10 cellular contexts compared by ENCODE assay signal in the genomic region with DNA sequence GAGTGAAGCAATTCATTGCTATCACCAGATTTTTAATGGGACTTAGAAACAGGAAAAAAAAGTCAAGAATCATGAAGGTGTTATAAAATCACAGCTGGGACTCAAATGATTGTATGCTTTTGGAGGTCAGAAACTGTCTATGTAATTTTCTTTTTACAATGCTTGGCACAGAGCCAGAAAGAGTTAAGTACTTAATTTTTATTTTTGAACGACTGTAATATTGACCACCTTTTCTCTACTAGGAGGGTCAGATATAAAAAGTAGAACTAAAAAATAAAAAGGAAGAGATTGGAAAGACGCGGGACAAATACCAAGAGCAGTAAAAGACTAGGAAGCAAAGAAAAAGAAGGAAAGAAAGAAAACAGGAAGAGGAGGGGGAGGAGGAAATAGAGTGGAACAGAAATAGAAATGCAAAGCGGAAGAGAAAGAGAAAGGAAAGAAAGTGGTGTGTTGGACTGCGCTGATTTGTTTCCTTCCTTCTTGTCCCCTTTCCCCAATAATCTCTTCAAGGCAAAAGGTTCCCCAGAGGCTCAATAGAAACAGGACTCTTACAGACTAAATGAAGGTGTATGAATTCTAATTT. TPM values are rescaled to one million over a fixed set of nuclear protein-coding genes. Genes with fewer than 3 reads are reported as not detected.
A peak's percentile ranks its signal among the peaks of the same experiment; 100 is the strongest.
DNase-seq lines count a peak whose midpoint lies in the region; ATAC-seq and TF ChIP-seq lines count a peak whose summit lies in the region.
"Had no signal": no experiment of that assay in that cellular context is flagged by ENCODE, and none has a peak within 500 bp of the region (broad histone marks: within the 10 kb centered on the region; RNA-seq: fewer than 3 reads in every experiment).

No MANE protein-coding gene starts in this region.

- H3K27me3 Mint-ChIP-seq in activated CD4-positive, alpha-beta T cell treated with anti-CD3 and anti-CD28 coated beads for 36 hours: no peaks in the 10 kb centered on the region
- no peaks in the 10 kb centered on the region for H3K27me3 Mint-ChIP-seq in activated CD8-positive, alpha-beta T cell treated with anti-CD3 and anti-CD28 coated beads, Interleukin-2, amount 10 ng/mL, durations not matched to agents 7 days and 5 days (ENCODE audit: low read depth)
- H3K27me3 Mint-ChIP-seq in natural killer cell treated with Interleukin-12 subunit alpha and Interleukin-12 subunit beta and Interleukin-15 and Interleukin-18, amount 100 ng/mL, for 72 hours: no peaks in the 10 kb centered on the region
- no peaks in the 10 kb centered on the region for H3K27me3 Mint-ChIP-seq in mesothelial cell of epicardium (ENCODE audit: low read depth)

- H3K27ac Mint-ChIP-seq in activated CD4-positive, alpha-beta T cell treated with anti-CD3 and anti-CD28 coated beads for 36 hours: peak overlapping the region; percentile 78
- peak overlapping the region; percentile 84 for H3K27ac Mint-ChIP-seq in activated CD8-positive, alpha-beta T cell treated with anti-CD3 and anti-CD28 coated beads, Interleukin-2, amount 10 ng/mL, durations not matched to agents 7 days and 5 days
- H3K27ac Mint-ChIP-seq in natural killer cell treated with Interleukin-12 subunit alpha and Interleukin-12 subunit beta and Interleukin-15 and Interleukin-18, amount 100 ng/mL, for 72 hours: peak overlapping the region; percentile 83 to 87
- no peak overlapping the region for H3K27ac Mint-ChIP-seq in mesothelial cell of epicardium

- no peak for DNase-seq in activated CD4-positive, alpha-beta T cell treated with anti-CD3 and anti-CD28 coated beads for 36 hours
- no peak for DNase-seq in activated CD4-positive, alpha-beta T cell treated with anti-CD3 and anti-CD28 coated beads for 48 hours
- DNase-seq in Jurkat, Clone E6-1 (ENCODE audit: low read depth, low spot score): no peak
- DNase-seq in activated CD8-positive, alpha-beta T cell treated with anti-CD3 and anti-CD28 coated beads, Interleukin-2, amount 10 ng/mL, durations not matched to agents 7 days and 5 days: no peak
- DNase-seq in natural killer cell treated with Interleukin-12 subunit alpha and Interleukin-12 subunit beta and Interleukin-15 and Interleukin-18, amount 100 ng/mL, for 72 hours (ENCODE audit: low spot score): no peak
- DNase-seq in mesothelial cell of epicardium (ENCODE audit: low spot score in 2 of 2, unreplicated experiment in 2 of 2): no peak
- DNase-seq: activated effector memory CD4-positive, alpha-beta T cell treated with Interleukin-2 at 50 U/mL for 16 hours; NCI-H510A treated with DMSO at 0.1 percent for 48 hours had no signal

- peaks cover 6% of the 10 kb centered on the region for H3K9me3 Mint-ChIP-seq in activated CD4-positive, alpha-beta T cell treated with anti-CD3 and anti-CD28 coated beads for 36 hours (ENCODE audit: low read depth)
- peaks cover 18% of the 10 kb centered on the region for H3K9me3 Mint-ChIP-seq in activated CD8-positive, alpha-beta T cell treated with anti-CD3 and anti-CD28 coated beads, Interleukin-2, amount 10 ng/mL, durations not matched to agents 7 days and 5 days (ENCODE audit: insufficient read depth)
- H3K9me3 Mint-ChIP-seq in natural killer cell treated with Interleukin-12 subunit alpha and Interleukin-12 subunit beta and Interleukin-15 and Interleukin-18, amount 100 ng/mL, for 72 hours: peaks cover 4% of the 10 kb centered on the region
- peaks cover 10% of the 10 kb centered on the region for H3K9me3 Mint-ChIP-seq in mesothelial cell of epicardium

- intact Hi-C loops in activated CD4-positive, alpha-beta T cell treated with anti-CD3 and anti-CD28 coated beads for 36 hours (cut with DNase I, micrococcal nuclease): no loop called here

- ATAC-seq in activated CD4-positive, alpha-beta T cell treated with anti-CD3 and anti-CD28 coated beads for 36 hours: no peak
- ATAC-seq in activated CD8-positive, alpha-beta T cell treated with anti-CD3 and anti-CD28 coated beads, Interleukin-2, amount 10 ng/mL, durations not matched to agents 7 days and 5 days: no peak
- no peak for ATAC-seq in natural killer cell treated with Interleukin-12 subunit alpha and Interleukin-12 subunit beta and Interleukin-15 and Interleukin-18, amount 100 ng/mL, for 72 hours
- ATAC-seq in HG03196 (IDR thresholded peaks at IDR 0.05; ENCODE audit: unreplicated experiment): no peak
- ATAC-seq in GM21515 (IDR thresholded peaks at IDR 0.05; ENCODE audit: unreplicated experiment): no peak

- no peak for TF ChIP-seq CTCF in mesothelial cell of epicardium (IDR thresholded peaks at IDR 0.05; ENCODE audit: unreplicated experiment)

- POLR2A ChIA-PET in activated CD4-positive, alpha-beta T cell treated with anti-CD3 and anti-CD28 coated beads for 36 hours (lab: Charles Lee): no interaction called here
- POLR2A ChIA-PET in activated CD8-positive, alpha-beta T cell treated with anti-CD3 and anti-CD28 coated beads, Interleukin-2, amount 10 ng/mL, durations not matched to agents 7 days and 5 days (lab: Charles Lee): interaction anchor here (4.9 kb wide), 1 partner anchor 24 kb away, joined by 74 read pairs; a partner anchor contains a TSS

- H3K36me3 Mint-ChIP-seq in activated CD4-positive, alpha-beta T cell treated with anti-CD3 and anti-CD28 coated beads for 36 hours (ENCODE audit: low read depth): peaks cover 3% of the 10 kb centered on the region
- H3K36me3 Mint-ChIP-seq in activated CD8-positive, alpha-beta T cell treated with anti-CD3 and anti-CD28 coated beads, Interleukin-2, amount 10 ng/mL, durations not matched to agents 7 days and 5 days (ENCODE audit: low read depth): peaks cover 49% of the 10 kb centered on the region
- H3K36me3 Mint-ChIP-seq in natural killer cell treated with Interleukin-12 subunit alpha and Interleukin-12 subunit beta and Interleukin-15 and Interleukin-18, amount 100 ng/mL, for 72 hours: peaks cover 4% of the 10 kb centered on the region
- peaks cover 3% of the 10 kb centered on the region for H3K36me3 Mint-ChIP-seq in mesothelial cell of epicardium

- CTCF ChIA-PET in activated CD4-positive, alpha-beta T cell treated with anti-CD3 and anti-CD28 coated beads for 36 hours (lab: Charles Lee): interaction anchor here (0.9 to 1.0 kb wide), 2 partner anchors 13 to 56 kb away, joined by 3 to 4 read pairs; no protein-coding TSS in a partner anchor
- CTCF ChIA-PET in activated CD8-positive, alpha-beta T cell treated with anti-CD3 and anti-CD28 coated beads, Interleukin-2, amount 10 ng/mL, durations not matched to agents 7 days and 5 days (lab: Charles Lee): interaction anchor here (0.7 to 4.1 kb wide), 3 partner anchors 15 to 56 kb away, joined by 3 to 29 read pairs (median 13); a partner anchor contains a TSS

- H3K4me1 Mint-ChIP-seq in activated CD4-positive, alpha-beta T cell treated with anti-CD3 and anti-CD28 coated beads for 36 hours: peaks cover 48% of the 10 kb centered on the region
- peaks cover 51% of the 10 kb centered on the region for H3K4me1 Mint-ChIP-seq in activated CD8-positive, alpha-beta T cell treated with anti-CD3 and anti-CD28 coated beads, Interleukin-2, amount 10 ng/mL, durations not matched to agents 7 days and 5 days (ENCODE audit: low read depth)
- H3K4me1 Mint-ChIP-seq in natural killer cell treated with Interleukin-12 subunit alpha and Interleukin-12 subunit beta and Interleukin-15 and Interleukin-18, amount 100 ng/mL, for 72 hours (ENCODE audit: low read depth in 2 of 2): peaks cover 41 to 49% of the 10 kb centered on the region in 2 donors
- H3K4me1 Mint-ChIP-seq in mesothelial cell of epicardium: peaks cover 4% of the 10 kb centered on the region

- peak overlapping the region; percentile 57 for H3K4me3 ChIP-seq in Jurkat, Clone E6-1 (ENCODE audit: low read length)

- H3K4me3 Mint-ChIP-seq in activated CD4-positive, alpha-beta T cell treated with anti-CD3 and anti-CD28 coated beads for 36 hours: peak overlapping the region; percentile 59
- H3K4me3 Mint-ChIP-seq in activated CD8-positive, alpha-beta T cell treated with anti-CD3 and anti-CD28 coated beads, Interleukin-2, amount 10 ng/mL, durations not matched to agents 7 days and 5 days: peak overlapping the region; percentile 71
- peak overlapping the region; percentile 84 for H3K4me3 Mint-ChIP-seq in natural killer cell treated with Interleukin-12 subunit alpha and Interleukin-12 subunit beta and Interleukin-15 and Interleukin-18, amount 100 ng/mL, for 72 hours
- no peak overlapping the region for H3K4me3 Mint-ChIP-seq in mesothelial cell of epicardium

RNA-seq across cellular contexts. Expression of a gene that starts 23.2 kb away (rescaled TPM):
- 10 to 100 TPM; 35.3 to 37.1 TPM for total RNA-seq in activated CD4-positive, alpha-beta T cell treated with anti-CD3 and anti-CD28 coated beads for 36 hours
- polyA plus RNA-seq in Jurkat, Clone E6-1 (2012; ENCODE audit: insufficient read depth, insufficient read length): 40.3 TPM
- 10 to 100 TPM; 47.4 to 50.7 TPM for total RNA-seq in activated CD8-positive, alpha-beta T cell treated with anti-CD3 and anti-CD28 coated beads, Interleukin-2, amount 10 ng/mL, durations not matched to agents 7 days and 5 days
- total RNA-seq in natural killer cell treated with Interleukin-12 subunit alpha and Interleukin-12 subunit beta and Interleukin-15 and Interleukin-18, amount 100 ng/mL, for 72 hours: 10 to 100 TPM; 30.7 to 49.3 TPM
- 32.7 to 36.9 TPM (median 36.8 TPM) in 3 replicates for total RNA-seq in mesothelial cell of epicardium
